Comparison of ENCODE assay signal across 8 cellular contexts in the genomic region with DNA sequence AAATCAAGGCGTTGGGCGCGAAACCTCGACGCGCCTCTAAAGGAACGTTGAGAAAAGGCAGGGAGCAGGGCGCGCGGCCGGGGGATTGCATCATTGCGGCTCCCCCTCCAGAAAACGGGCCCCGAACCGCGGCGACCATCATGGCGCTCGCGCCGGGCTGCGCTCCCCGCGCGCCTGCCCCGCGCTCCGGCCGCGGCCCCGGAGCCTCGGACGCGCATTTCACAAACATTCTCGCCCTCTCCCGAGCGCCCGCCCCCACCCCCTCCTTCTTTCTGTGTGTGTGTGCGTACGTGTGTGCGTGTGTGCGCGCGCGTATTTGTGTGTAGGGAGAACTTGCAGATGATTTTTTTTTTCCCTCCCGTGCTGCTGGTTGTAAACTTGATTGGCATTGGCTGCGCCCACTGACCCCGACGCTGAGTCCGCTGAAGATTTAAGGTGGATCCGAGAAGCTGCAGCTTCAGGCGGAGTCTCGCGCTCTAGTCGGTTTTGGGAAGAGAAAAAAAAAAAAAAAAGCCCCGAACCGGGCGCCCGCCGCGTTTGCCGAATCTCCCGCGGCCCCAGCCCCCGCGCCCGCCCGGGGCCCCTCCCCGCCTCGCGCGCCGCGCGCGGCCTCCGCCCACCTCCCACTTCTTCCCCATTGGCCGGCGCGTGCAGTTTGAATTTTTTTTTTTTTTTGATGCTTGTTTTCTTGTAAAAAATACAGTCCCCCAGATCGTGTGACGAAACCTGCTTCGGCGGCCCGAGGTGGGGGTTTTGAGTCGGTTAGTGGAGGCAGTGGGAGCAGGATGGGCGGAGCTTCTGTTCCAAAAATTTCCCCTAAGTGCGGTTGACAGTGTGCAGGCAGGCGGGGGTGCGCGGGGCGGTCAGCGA. TPM values are rescaled to one million over a fixed set of nuclear protein-coding genes. Genes with fewer than 3 reads are reported as not detected.
A peak's percentile ranks its signal among the peaks of the same experiment; 100 is the strongest.
DNase-seq lines count a peak whose midpoint lies in the region; ATAC-seq and TF ChIP-seq lines count a peak whose summit lies in the region.

No MANE protein-coding gene starts in this region.

- TF ChIP-seq CTCF in fibroblast of pulmonary artery (IDR thresholded peaks at IDR 0.05; ENCODE audit: low read length, missing control alignments) (no peak), nephron (IDR thresholded peaks at IDR 0.05; ENCODE audit: unreplicated experiment in 3 of 3) (no peak)

- peak overlapping the region; percentile 72 for H3K4me3 ChIP-seq in fibroblast of pulmonary artery (replicated peaks; ENCODE audit: low read depth, low read length)

- no peaks in the 10 kb centered on the region for H3K9me3 Mint-ChIP-seq in nephron

- H3K4me3 Mint-ChIP-seq in nephron = peak overlapping the region; percentile 92 to 98 (median 92)

- H3K36me3 Mint-ChIP-seq in nephron (ENCODE audit: low read depth) = peaks cover 15% of the 10 kb centered on the region

- peaks cover 31% of the 10 kb centered on the region for H3K27me3 Mint-ChIP-seq in nephron (ENCODE audit: low read depth)

- DNase-seq in EH (ENCODE audit: low read depth) (peak; percentile 100), GOT3 (lab: John Stamatoyannopoulos, UW) (peak; percentile 91), LHCN-M2 (ENCODE audit: low read depth) (peak; percentile 99), RPMI8226 (peak; percentile 97), fibroblast of pulmonary artery (ENCODE audit: low read depth) (peak; percentile 99)
- DNase-seq in activated T-helper 9 cell treated with anti-CD3 and anti-CD28 coated beads, Interleukin-2, amount 50 U/mL, for 16 hours (ENCODE audit: low read depth) = peak; percentile 90
- peak; percentile 91 for DNase-seq in stimulated activated naive CD8-positive, alpha-beta T cell treated with anti-CD3 and anti-CD28 coated beads, Interleukin-15, Interleukin-2, amounts not matched to agents 100 U/mL and 50 U/mL, for 24 hours

- H3K27ac Mint-ChIP-seq in nephron = peak overlapping the region; percentile 86 to 96 (median 96)

- peaks cover 18% of the 10 kb centered on the region for H3K4me1 Mint-ChIP-seq in nephron

- peak; percentile 69 for ATAC-seq in stimulated activated naive CD8-positive, alpha-beta T cell treated with anti-CD3 and anti-CD28 coated beads, Interleukin-15, Interleukin-2, amounts not matched to agents 100 U/mL and 50 U/mL, for 24 hours

RNA-seq across cellular contexts. Expression of a gene that starts 8.2 kb away (rescaled TPM):
- 21.2 and 27.4 TPM in 2 replicates for total RNA-seq in LHCN-M2 (2014; rRNA removed)
- 9.2 TPM for polyA plus RNA-seq in LHCN-M2 (2012)

RNA-seq across cellular contexts. Expression of a gene that starts 29.3 kb away (rescaled TPM):
- 0.34 and 0.64 TPM in 2 replicates for total RNA-seq in LHCN-M2 (2014; rRNA removed)
- 0.09 TPM for polyA plus RNA-seq in LHCN-M2 (2012)

Comparison
In these comparisons a context has a peak if more than half of its experiments do, and no peak if none do; other contexts are left out.
1. Peak in every context shown above with its lines: DNase-seq, ATAC-seq and H3K4me3 ChIP-seq.